ENCODE assay signal across 21 cellular contexts in the genomic region with DNA sequence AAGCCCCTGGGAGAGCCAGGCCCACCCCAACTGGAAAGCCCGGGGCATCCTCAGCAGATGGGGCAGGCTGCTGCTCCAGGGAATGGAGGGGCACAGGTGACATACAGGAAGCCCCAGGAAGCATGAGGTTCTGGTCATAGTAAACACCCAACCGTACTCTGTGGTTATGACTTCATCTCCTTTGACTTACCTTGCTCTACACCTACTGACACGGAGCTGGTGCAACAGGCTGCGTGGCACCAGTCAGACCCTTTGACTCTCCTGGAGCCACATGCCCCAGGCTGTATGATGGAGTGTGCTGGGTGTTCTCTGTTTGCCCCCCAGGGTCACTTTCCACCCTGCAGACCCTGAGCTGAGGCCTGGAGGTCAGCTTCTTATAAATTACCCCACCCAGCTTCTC.
"Had no signal": no experiment of that assay in that cellular context is flagged by ENCODE, and none has a peak within 500 bp of the region (broad histone marks: within the 10 kb centered on the region; RNA-seq: fewer than 3 reads in every experiment).

No MANE protein-coding gene starts in this region.

- H3K4me3 ChIP-seq: MG63 had no signal

- H3K36me3 ChIP-seq: MG63 had no signal

- H3K27ac ChIP-seq: HL-60, RWPE1 had no signal

- H3K9ac ChIP-seq: SK-N-SH had no signal

- ATAC-seq: Panc1, PC-3 had no signal

- DNase-seq: KBM-7; MG63; NCI-H1092; NCI-H1105 treated with DMSO at 0.1 percent for 48 hours; NCI-H1417 treated with DMSO at 0.1 percent for 48 hours; NCI-H146; NCI-H1694 treated with DMSO at 0.1 percent for 48 hours; NCI-H1930; NCI-H2081; NCI-H2107; NCI-H2227 treated with DMSO at 0.1 percent for 48 hours; NCI-H524; NCI-H526 treated with DMSO at 0.1 percent for 48 hours; NCI-H748 treated with DMSO at 0.1 percent for 48 hours; NK-92 treated with Interleukin-12 subunit alpha and Interleukin-12 subunit beta, amount 100 ng/mL, for 24 hours; PC-3; SHP77; SK-N-SH had no signal

- H3K9me3 ChIP-seq: MG63, SK-N-SH had no signal
